ENCODE assay signal across 17 cellular contexts in genomic region chr11:35332524-35332923, GRCh38.
"Had no signal": no experiment of that assay in that cellular context is flagged by ENCODE, and none has a peak within 500 bp of the region (broad histone marks: within the 10 kb centered on the region; RNA-seq: fewer than 3 reads in every experiment).

No MANE protein-coding gene starts in this region.

- H3K27me3 ChIP-seq: breast epithelium, gastroesophageal sphincter, ovary, tibial artery had no signal

- H3K36me3 ChIP-seq: breast epithelium, gastroesophageal sphincter, ovary, tibial artery had no signal

- ATAC-seq: activated CD8-positive, alpha-beta T cell treated with anti-CD3 and anti-CD28 coated beads for 36 hours; gastroesophageal sphincter; SK-N-SH treated with all-trans-retinoic acid at 6 μM for 48 hours had no signal

- DNase-seq: activated CD4-positive, alpha-beta T cell treated with anti-CD3 and anti-CD28 coated beads for 48 hours; activated CD8-positive, alpha-beta memory T cell treated with anti-CD3 and anti-CD28 coated beads, Interleukin-2, amount 50 U/mL, for 4 hours; activated CD8-positive, alpha-beta T cell treated with anti-CD3 and anti-CD28 coated beads for 36 hours; activated gamma-delta T cell; activated T-cell treated with anti-CD3 and anti-CD28 coated beads, Interleukin-2, amount 50 U/mL, for 48 hours; aorta; dermis blood vessel endothelial cell; erythroblast; midbrain; ovary; stimulated activated CD4-positive, alpha-beta T cell treated with anti-CD3 and anti-CD28 coated beads, Interleukin-12 subunit alpha, Interleukin-12 subunit beta, amount 100 ng/mL, for 4 hours; stimulated activated CD4-positive, alpha-beta T cell treated with anti-CD3 and anti-CD28 coated beads, Interleukin-2, amount 100 ng/mL, for 24 hours; tibial artery had no signal

- H3K4me3 ChIP-seq: breast epithelium, gastroesophageal sphincter, ovary, tibial artery had no signal

- H3K27ac Mint-ChIP-seq: activated CD8-positive, alpha-beta T cell treated with anti-CD3 and anti-CD28 coated beads for 36 hours had no signal

- H3K4me3 Mint-ChIP-seq: activated CD8-positive, alpha-beta T cell treated with anti-CD3 and anti-CD28 coated beads for 36 hours; T-helper 1 cell treated with Interleukin-12 subunit alpha and Interleukin-12 subunit beta and Interleukin-4 antibody, amounts not matched to agents 30 μg/mL and 1 μg/mL, for 36 hours had no signal

- H3K27ac ChIP-seq: breast epithelium, gastroesophageal sphincter, ovary, tibial artery had no signal

- H3K9me3 ChIP-seq: breast epithelium, gastroesophageal sphincter, ovary, tibial artery had no signal

- H3K27me3 Mint-ChIP-seq: activated CD8-positive, alpha-beta T cell treated with anti-CD3 and anti-CD28 coated beads for 36 hours had no signal

- H3K4me1 ChIP-seq: breast epithelium had no signal
